9 cellular contexts compared by ENCODE assay signal in the genomic region with DNA sequence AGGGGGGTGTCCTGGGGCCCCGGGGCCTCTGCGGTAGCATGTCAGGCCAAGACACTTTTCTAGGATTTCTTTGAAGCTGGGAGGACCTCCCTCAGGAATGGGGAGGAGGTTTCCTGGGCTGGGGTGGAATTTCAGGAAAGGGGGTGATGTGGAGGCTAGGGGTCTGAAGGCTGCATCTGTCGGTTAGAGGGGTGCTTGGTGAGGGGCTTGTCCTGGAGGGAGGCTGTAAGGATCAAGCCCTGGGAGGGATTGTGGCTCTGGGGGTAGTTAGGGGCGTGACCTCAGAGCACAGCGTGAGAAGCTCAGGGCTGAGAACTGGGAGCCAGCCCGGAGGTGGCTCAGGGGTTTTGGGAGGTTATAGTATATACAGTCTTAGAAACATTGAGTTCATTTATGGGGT. TPM values are rescaled to one million over a fixed set of nuclear protein-coding genes. Genes with fewer than 3 reads are reported as not detected.
DNase-seq lines count a peak whose midpoint lies in the region; ATAC-seq, FAIRE-seq and TF ChIP-seq lines count a peak whose summit lies in the region.
"Had no signal": no experiment of that assay in that cellular context is flagged by ENCODE, and none has a peak within 500 bp of the region (broad histone marks: within the 10 kb centered on the region; RNA-seq: fewer than 3 reads in every experiment).

No MANE protein-coding gene starts in this region.

- H3K9me3 Mint-ChIP-seq in activated CD8-positive, alpha-beta memory T cell treated with anti-CD3 and anti-CD28 coated beads, Interleukin-2, amount 10 ng/mL, durations not matched to agents 7 days and 5 days (ENCODE audit: low read depth): no peaks in the 10 kb centered on the region
- H3K9me3 Mint-ChIP-seq: activated naive CD4-positive, alpha-beta T cell treated with anti-CD3 and anti-CD28 coated beads, Interleukin-2, amount 50 U/mL, for 72 hours had no signal

- H3K4me3 ChIP-seq in ascending aorta: peak overlapping the region; percentile 80 to 87
- H3K4me3 ChIP-seq in kidney (ENCODE audit: low read length in 2 of 2): peak overlapping the region; percentile 54 to 75
- H3K4me3 ChIP-seq in thoracic aorta: peak overlapping the region; percentile 96

- no peaks in the 10 kb centered on the region for H3K27me3 ChIP-seq in ascending aorta
- H3K27me3 ChIP-seq in thoracic aorta (replicated peaks; ENCODE audit: insufficient read depth): no peaks in the 10 kb centered on the region

- FAIRE-seq in kidney (lab: Jason Lieb, UNC): no peak

- no peak for TF ChIP-seq CTCF in ascending aorta (IDR thresholded peaks at IDR 0.05)
- no peak for TF ChIP-seq CTCF in kidney (IDR thresholded peaks at IDR 0.05; ENCODE audit: borderline replicate concordance, extremely low read depth, insufficient read depth)
- no peak for TF ChIP-seq CTCF in thoracic aorta (IDR thresholded peaks at IDR 0.05)

- no peaks in the 10 kb centered on the region for H3K36me3 Mint-ChIP-seq in activated CD8-positive, alpha-beta memory T cell treated with anti-CD3 and anti-CD28 coated beads, Interleukin-2, amount 10 ng/mL, durations not matched to agents 7 days and 5 days

- H3K4me1 ChIP-seq in ascending aorta (peaks cover 11 to 18% of the 10 kb centered on the region in 2 donors), kidney (ENCODE audit: control insufficient read depth in 1 of 2, insufficient read depth in 1 of 2, low read depth in 1 of 2, low read length in 2 of 2) (peaks cover 6 to 29% of the 10 kb centered on the region in 2 donors), thoracic aorta (ENCODE audit: control insufficient read depth in 1 of 2, low read depth in 2 of 2) (peaks cover 9 to 26% of the 10 kb centered on the region in 2 donors)

- ATAC-seq in activated CD8-positive, alpha-beta memory T cell treated with anti-CD3 and anti-CD28 coated beads, Interleukin-2, amount 10 ng/mL, durations not matched to agents 7 days and 5 days: no peak
- ATAC-seq in thoracic aorta (ENCODE audit: insufficient number of reproducible peaks, low FRiP score, low read depth): no peak
- ATAC-seq: activated naive CD4-positive, alpha-beta T cell treated with anti-CD3 and anti-CD28 coated beads, Interleukin-2, amount 50 U/mL, for 72 hours had no signal

- H3K27me3 Mint-ChIP-seq in activated CD8-positive, alpha-beta memory T cell treated with anti-CD3 and anti-CD28 coated beads, Interleukin-2, amount 10 ng/mL, durations not matched to agents 7 days and 5 days: peaks cover 6% of the 10 kb centered on the region

- H3K4me3 Mint-ChIP-seq in activated CD8-positive, alpha-beta memory T cell treated with anti-CD3 and anti-CD28 coated beads, Interleukin-2, amount 10 ng/mL, durations not matched to agents 7 days and 5 days: peak overlapping the region; percentile 28

- no peaks in the 10 kb centered on the region for H3K9me3 ChIP-seq in ascending aorta
- no peaks in the 10 kb centered on the region for H3K9me3 ChIP-seq in kidney (ENCODE audit: control insufficient read depth in 1 of 2, low read length in 2 of 2)
- H3K9me3 ChIP-seq in thoracic aorta: no peaks in the 10 kb centered on the region

- CTCF ChIA-PET in activated CD8-positive, alpha-beta memory T cell treated with anti-CD3 and anti-CD28 coated beads, Interleukin-2, amount 10 ng/mL, durations not matched to agents 7 days and 5 days (lab: Charles Lee): interaction anchor here (3.5 kb wide), 1 partner anchor 34 kb away, joined by 11 read pairs; no protein-coding TSS in a partner anchor

- H3K27ac ChIP-seq in ascending aorta (peak overlapping the region; percentile 99 to 100), kidney (ENCODE audit: low read depth in 2 of 2, low read length in 2 of 2) (peak overlapping the region; percentile 63 to 84), thoracic aorta (peak overlapping the region; percentile 97 to 100)

- H3K4me1 Mint-ChIP-seq in activated CD8-positive, alpha-beta memory T cell treated with anti-CD3 and anti-CD28 coated beads, Interleukin-2, amount 10 ng/mL, durations not matched to agents 7 days and 5 days: peaks cover 32% of the 10 kb centered on the region

- intact Hi-C loops in ascending aorta (cut with DNase I) (no loop called here), kidney (cut with DNase I) (no loop called here)

- H3K36me3 ChIP-seq in ascending aorta: peaks cover 21 to 23% of the 10 kb centered on the region in 2 donors
- H3K36me3 ChIP-seq in kidney (ENCODE audit: control insufficient read depth in 1 of 2, insufficient read depth in 2 of 2, low read length in 2 of 2): no peaks in the 10 kb centered on the region
- peaks cover 11% of the 10 kb centered on the region for H3K36me3 ChIP-seq in thoracic aorta

- H3K9ac ChIP-seq in kidney (ENCODE audit: low read length in 2 of 2): peak overlapping the region; percentile 69 to 82

- no peak for DNase-seq in activated CD8-positive, alpha-beta memory T cell treated with anti-CD3 and anti-CD28 coated beads, Interleukin-2, amount 10 ng/mL, durations not matched to agents 7 days and 5 days
- DNase-seq in activated CD8-positive, alpha-beta memory T cell treated with anti-CD3 and anti-CD28 coated beads, Interleukin-2, amount 50 U/mL, for 4 hours: no peak
- DNase-seq in ascending aorta (ENCODE audit: low spot score in 2 of 2): no peak
- no peak for DNase-seq in kidney
- no peak for DNase-seq in thoracic aorta (ENCODE audit: low spot score)
- no peak for DNase-seq in NCI-H446 (lab: John Stamatoyannopoulos, UW)
- DNase-seq in amygdala (lab: John Stamatoyannopoulos, UW): no peak
- DNase-seq in activated CD8-positive, alpha-beta memory T cell treated with anti-CD3 and anti-CD28 coated beads, Interleukin-2, amount 50 U/mL, for 48 hours: no peak

- no peak overlapping the region for H3K27ac Mint-ChIP-seq in activated CD8-positive, alpha-beta memory T cell treated with anti-CD3 and anti-CD28 coated beads, Interleukin-2, amount 10 ng/mL, durations not matched to agents 7 days and 5 days

RNA-seq across cellular contexts. Expression of gene RRAS, which starts 1.6 kb away (rescaled TPM):
- total RNA-seq in activated CD8-positive, alpha-beta memory T cell treated with anti-CD3 and anti-CD28 coated beads, Interleukin-2, amount 10 ng/mL, durations not matched to agents 7 days and 5 days: 1 to 10 TPM; 6.6 to 9.6 TPM
- 161 TPM for total RNA-seq in ascending aorta
- 92.3 TPM for total RNA-seq in kidney
- polyA plus RNA-seq in kidney (ENCODE audit: insufficient read depth, low read depth, low replicate concordance): 140 TPM
- total RNA-seq in thoracic aorta: 100 to 1,000 TPM in 1 of 2 donors, 10 to 100 TPM in 1; 82.2 to 188 TPM

RNA-seq across cellular contexts. Expression of gene SCAF1, which starts 3.6 kb away (rescaled TPM):
- 10 to 100 TPM; 78.8 to 79.3 TPM for total RNA-seq in activated CD8-positive, alpha-beta memory T cell treated with anti-CD3 and anti-CD28 coated beads, Interleukin-2, amount 10 ng/mL, durations not matched to agents 7 days and 5 days
- total RNA-seq in ascending aorta: 72.2 TPM
- total RNA-seq in kidney: 69.0 TPM
- polyA plus RNA-seq in kidney (ENCODE audit: insufficient read depth, low read depth, low replicate concordance): 18.1 TPM
- 10 to 100 TPM; 27.3 to 30.6 TPM for total RNA-seq in thoracic aorta

RNA-seq across cellular contexts. Expression of gene IRF3, which starts 27.3 kb away (rescaled TPM):
- 100 to 1,000 TPM; 159 to 170 TPM for total RNA-seq in activated CD8-positive, alpha-beta memory T cell treated with anti-CD3 and anti-CD28 coated beads, Interleukin-2, amount 10 ng/mL, durations not matched to agents 7 days and 5 days
- total RNA-seq in ascending aorta (75.9 TPM), kidney (84.9 TPM), thoracic aorta (10 to 100 TPM; 33.2 to 52.9 TPM)
- polyA plus RNA-seq in kidney (ENCODE audit: insufficient read depth, low read depth, low replicate concordance): 64.5 TPM

RNA-seq across cellular contexts. Expression of gene BCL2L12, which starts 27.4 kb away (rescaled TPM):
- total RNA-seq in activated CD8-positive, alpha-beta memory T cell treated with anti-CD3 and anti-CD28 coated beads, Interleukin-2, amount 10 ng/mL, durations not matched to agents 7 days and 5 days: 10 to 100 TPM; 90.6 to 94.5 TPM
- total RNA-seq in ascending aorta: 0.64 TPM
- 14.4 TPM for total RNA-seq in kidney
- 13.5 TPM for polyA plus RNA-seq in kidney (ENCODE audit: insufficient read depth, low read depth, low replicate concordance)
- total RNA-seq in thoracic aorta: 1 to 10 TPM; 2.5 to 3.0 TPM

RNA-seq across cellular contexts. Expression of gene PRMT1, which starts 38.7 kb away (rescaled TPM):
- total RNA-seq in activated CD8-positive, alpha-beta memory T cell treated with anti-CD3 and anti-CD28 coated beads, Interleukin-2, amount 10 ng/mL, durations not matched to agents 7 days and 5 days: 100 to 1,000 TPM; 145 to 257 TPM
- total RNA-seq in ascending aorta (271 TPM), kidney (119 TPM), thoracic aorta (100 to 1,000 TPM; 116 to 118 TPM)
- 131 TPM for polyA plus RNA-seq in kidney (ENCODE audit: insufficient read depth, low read depth, low replicate concordance)
